ENCODE assay signal across 8 cellular contexts in the genomic region with DNA sequence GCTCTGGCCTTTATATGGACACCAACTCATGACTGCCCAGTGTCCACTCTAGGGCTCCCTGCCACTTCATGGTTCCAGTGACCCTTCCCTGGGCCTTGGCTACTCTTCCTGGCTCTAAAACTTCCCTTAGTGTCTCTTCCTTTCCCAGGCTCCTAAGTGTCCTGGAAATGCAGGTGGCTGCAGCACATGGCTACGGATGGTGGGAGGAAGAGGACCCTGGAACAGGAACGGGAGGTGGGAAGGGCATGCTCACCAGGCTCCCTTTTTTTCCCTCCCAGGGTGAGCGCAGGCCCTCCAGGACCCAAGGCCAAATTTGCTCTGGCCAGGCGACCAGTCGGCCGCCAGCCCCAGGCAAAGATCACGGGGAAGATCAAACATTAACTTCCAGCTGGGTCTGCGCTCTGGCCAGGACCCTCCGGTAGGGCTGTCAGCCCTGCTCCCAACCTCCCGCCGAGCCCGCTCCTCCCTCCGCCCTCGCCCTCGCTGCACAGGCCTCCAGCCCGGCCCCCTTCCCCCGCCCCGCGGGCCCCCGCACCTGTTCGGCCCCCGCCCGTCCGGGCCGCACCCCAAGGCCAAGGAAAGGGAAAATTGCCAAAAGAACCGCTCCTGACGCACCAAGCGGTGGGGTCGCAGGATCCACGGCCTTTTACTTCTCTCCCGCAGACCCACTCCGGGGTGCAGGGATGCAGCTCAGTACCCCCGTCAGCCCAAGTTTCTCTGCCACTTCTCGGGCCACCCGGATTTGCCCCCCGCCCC. TPM values are rescaled to one million over a fixed set of nuclear protein-coding genes. Genes with fewer than 3 reads are reported as not detected.
A peak's percentile ranks its signal among the peaks of the same experiment; 100 is the strongest.
DNase-seq lines count a peak whose midpoint lies in the region; TF ChIP-seq lines count a peak whose summit lies in the region.

No MANE protein-coding gene starts in this region.

- intact Hi-C loops in activated naive CD4-positive, alpha-beta T cell treated with anti-CD3 and anti-CD28 coated beads for 36 hours (cut with micrococcal nuclease): loop anchor here (1.0 to 5.0 kb wide), 4 partner anchors 55 to 109 kb away; a partner anchor contains a TSS

- peak overlapping the region; percentile 63 for H3K4me3 ChIP-seq in urinary bladder (ENCODE audit: low read depth, low read length)

- WGBS in urinary bladder: 6% methylated on average over 36 of the region's 36 CpGs

- peak; percentile 20 for DNase-seq in activated naive CD4-positive, alpha-beta T cell treated with anti-CD3 and anti-CD28 coated beads for 36 hours
- no peak for DNase-seq in activated naive CD4-positive, alpha-beta T cell treated with Interleukin-2 at 50 U/mL for 16 hours
- peak; percentile 64 for DNase-seq in ecto neural progenitor cell (ENCODE audit: low spot score)
- DNase-seq in myocyte (ENCODE audit: low read depth): peak; percentile 58
- no peak for DNase-seq in Kasumi-1 (lab: John Stamatoyannopoulos, UW)
- no peak for DNase-seq in GM13977 (ENCODE audit: low spot score)
- no peak for DNase-seq in SIG-M5 treated with dmso at 0.1 percent for 504 hours (lab: John Stamatoyannopoulos, UW; ENCODE audit: unreplicated experiment)

- in situ Hi-C loops in GM13977 (cut with MboI; ENCODE audit: low pct_unique_long_range_greater_than_20kb, low sequenced_read_pairs, unreplicated experiment): no loop called here

- peak overlapping the region; percentile 40 for H3K27ac ChIP-seq in urinary bladder (ENCODE audit: low read depth)

- H3K4me1 Mint-ChIP-seq in activated naive CD4-positive, alpha-beta T cell treated with anti-CD3 and anti-CD28 coated beads for 36 hours (ENCODE audit: low read depth): peaks cover 21% of the 10 kb centered on the region

- no peaks in the 10 kb centered on the region for H3K36me3 ChIP-seq in urinary bladder (ENCODE audit: insufficient read depth)

- H3K9me3 Mint-ChIP-seq in activated naive CD4-positive, alpha-beta T cell treated with anti-CD3 and anti-CD28 coated beads for 36 hours: no peaks in the 10 kb centered on the region

- peak overlapping the region; percentile 85 for H3K4me3 Mint-ChIP-seq in activated naive CD4-positive, alpha-beta T cell treated with anti-CD3 and anti-CD28 coated beads for 36 hours

- TF ChIP-seq CTCF in GM13977 (IDR thresholded peaks at IDR 0.05; ENCODE audit: extremely low read depth, insufficient read depth, missing control alignments): no peak

- CTCF ChIA-PET in activated naive CD4-positive, alpha-beta T cell treated with anti-CD3 and anti-CD28 coated beads for 36 hours (lab: Charles Lee): interaction anchor here (0.9 to 2.2 kb wide), 4 partner anchors 11 to 101 kb away, joined by 3 to 10 read pairs (median 4); no protein-coding TSS in a partner anchor

- no peaks in the 10 kb centered on the region for H3K4me1 ChIP-seq in urinary bladder (ENCODE audit: insufficient read depth)

- H3K36me3 Mint-ChIP-seq in activated naive CD4-positive, alpha-beta T cell treated with anti-CD3 and anti-CD28 coated beads for 36 hours (ENCODE audit: low read depth): no peaks in the 10 kb centered on the region

- H3K27ac Mint-ChIP-seq in activated naive CD4-positive, alpha-beta T cell treated with anti-CD3 and anti-CD28 coated beads for 36 hours: no peak overlapping the region

- H3K27me3 Mint-ChIP-seq in activated naive CD4-positive, alpha-beta T cell treated with anti-CD3 and anti-CD28 coated beads for 36 hours (ENCODE audit: low read depth): no peaks in the 10 kb centered on the region

RNA-seq across cellular contexts. Expression of a gene that starts 1.0 kb away (rescaled TPM):
- 10 to 100 TPM; 13.7 to 15.3 TPM for total RNA-seq in activated naive CD4-positive, alpha-beta T cell treated with anti-CD3 and anti-CD28 coated beads for 36 hours
- total RNA-seq in myocyte (6.8 and 9.8 TPM in 2 replicates), urinary bladder (44.8 TPM)
- 3.3 TPM for polyA plus RNA-seq in myocyte (2012)
- 28.5 TPM for polyA plus RNA-seq in urinary bladder

RNA-seq across cellular contexts. Expression of a gene that starts 54.0 kb away (rescaled TPM):
- 1 to 10 TPM; 3.3 to 3.5 TPM for total RNA-seq in activated naive CD4-positive, alpha-beta T cell treated with anti-CD3 and anti-CD28 coated beads for 36 hours
- total RNA-seq in myocyte (17.3 and 18.8 TPM in 2 replicates), urinary bladder (64.9 TPM)
- 7.6 TPM for polyA plus RNA-seq in myocyte (2012)
- polyA plus RNA-seq in urinary bladder: 11.3 TPM

Comparison
In these comparisons a context has a peak if more than half of its experiments do, and no peak if none do; other contexts are left out.
1. DNase-seq: peak in activated naive CD4-positive, alpha-beta T cell treated with anti-CD3 and anti-CD28 coated beads for 36 hours (single experiment), ecto neural progenitor cell (single experiment) and myocyte (single experiment); none in activated naive CD4-positive, alpha-beta T cell treated with Interleukin-2 at 50 U/mL for 16 hours (single experiment), Kasumi-1 (0 of 2), GM13977 (single experiment) and SIG-M5 treated with dmso at 0.1 percent for 504 hours (single experiment).